Comparison of ENCODE assay signal across 9 cellular contexts in the genomic region with DNA sequence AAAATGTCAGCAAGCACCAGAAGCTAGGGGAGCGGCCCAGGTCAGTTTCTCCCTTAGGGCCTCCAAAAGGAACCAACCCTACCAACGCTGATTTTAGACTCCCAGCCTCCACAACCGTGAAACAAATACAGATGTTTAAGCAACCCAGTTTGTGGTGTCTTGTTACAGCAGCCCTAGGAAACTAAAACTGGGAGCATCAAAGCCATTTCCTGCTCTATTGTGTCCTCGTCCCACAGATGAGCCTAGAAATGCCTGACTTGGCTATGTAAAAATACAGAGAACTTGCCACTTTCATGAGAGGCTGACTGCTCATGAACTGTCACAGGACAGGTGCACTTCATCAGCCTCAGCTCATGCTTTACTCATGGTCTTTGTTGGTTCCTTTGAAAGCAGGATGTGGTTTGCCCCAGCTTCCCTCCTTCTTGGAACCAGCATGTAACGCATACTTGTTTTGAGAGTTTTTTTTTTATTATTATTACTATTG.
DNase-seq lines count a peak whose midpoint lies in the region; ATAC-seq, FAIRE-seq and TF ChIP-seq lines count a peak whose summit lies in the region.
"Had no signal": no experiment of that assay in that cellular context is flagged by ENCODE, and none has a peak within 500 bp of the region (broad histone marks: within the 10 kb centered on the region; RNA-seq: fewer than 3 reads in every experiment).

No MANE protein-coding gene starts in this region.

- no peak overlapping the region for H2BK120ac ChIP-seq in neuronal stem cell (ENCODE audit: low read depth, low read length)

- no peak overlapping the region for H3K14ac ChIP-seq in neuronal stem cell (ENCODE audit: low read length)

- H3K23ac ChIP-seq in neuronal stem cell (ENCODE audit: low read depth, low read length, poor library complexity), result no peak overlapping the region

- H3K4me3 ChIP-seq in neuronal stem cell (ENCODE audit: low read length in 2 of 2) (no peak overlapping the region), suprapubic skin (no peak overlapping the region), kidney (ENCODE audit: low read length in 2 of 2) (no peak overlapping the region)

- no peak for FAIRE-seq in kidney (lab: Jason Lieb, UNC)

- H3K36me3 ChIP-seq in neuronal stem cell (replicated peaks in 1 of 2; ENCODE audit: control insufficient read depth in 2 of 2, insufficient read depth in 2 of 2, low read length in 2 of 2) (no peaks in the 10 kb centered on the region), suprapubic skin (no peaks in the 10 kb centered on the region), kidney (ENCODE audit: control insufficient read depth in 1 of 2, insufficient read depth in 2 of 2, low read length in 2 of 2) (no peaks in the 10 kb centered on the region)

- no peak overlapping the region for H3K4me2 ChIP-seq in neuronal stem cell (ENCODE audit: insufficient read depth, low read length, poor library complexity, severe bottlenecking)

- H3K27ac Mint-ChIP-seq in T-helper 17 cell, result peak overlapping the region; percentile 91

- H3K18ac ChIP-seq in neuronal stem cell (ENCODE audit: low read length), result no peak overlapping the region

- no CpG with 5 or more reads among the region's 5 CpGs for WGBS in neuronal stem cell (ENCODE audit: extremely low coverage in 2 of 2, insufficient read length in 2 of 2, insufficient replicate concordance in 1 of 2), 2 donors
- WGBS in suprapubic skin, result 54% methylated on average over 5 of the region's 5 CpGs

- TF ChIP-seq POLR2A in suprapubic skin (IDR thresholded peaks at IDR 0.05), result no peak

- intact Hi-C loops in kidney (cut with DNase I), result no loop called here

- H2BK15ac ChIP-seq in neuronal stem cell (ENCODE audit: low read length), result no peak overlapping the region

- no peak for TF ChIP-seq EP300 in suprapubic skin (IDR thresholded peaks at IDR 0.05)

- no peak overlapping the region for H2BK12ac ChIP-seq in neuronal stem cell (ENCODE audit: low read length)

- peaks cover 0 to 3% of the 10 kb centered on the region in 2 donors for H3K4me1 ChIP-seq in neuronal stem cell (ENCODE audit: control insufficient read depth in 2 of 2, insufficient read depth in 1 of 2, low read depth in 1 of 2, low read length in 2 of 2)
- H3K4me1 ChIP-seq in suprapubic skin, result peaks cover 12% of the 10 kb centered on the region
- no peaks in the 10 kb centered on the region for H3K4me1 ChIP-seq in kidney (ENCODE audit: control insufficient read depth in 1 of 2, insufficient read depth in 1 of 2, low read depth in 1 of 2, low read length in 2 of 2)

- ATAC-seq in GM19324 (IDR thresholded peaks at IDR 0.05; ENCODE audit: low FRiP score, unreplicated experiment), result peak; percentile 80
- ATAC-seq in HG03378 (IDR thresholded peaks at IDR 0.05; ENCODE audit: unreplicated experiment), result peak; percentile 82
- ATAC-seq in T-helper 17 cell, result peak; percentile 93
- ATAC-seq: HCT116 had no signal

- H4K91ac ChIP-seq in neuronal stem cell (ENCODE audit: low read depth, low read length, poor library complexity), result no peak overlapping the region

- H3K4me1 Mint-ChIP-seq in T-helper 17 cell, result peaks cover 41% of the 10 kb centered on the region

- H3K36me3 Mint-ChIP-seq in T-helper 17 cell (ENCODE audit: low read depth), result no peaks in the 10 kb centered on the region

- no peaks in the 10 kb centered on the region for H3K79me1 ChIP-seq in neuronal stem cell (ENCODE audit: low read depth, low read length)

- H3K27ac ChIP-seq in neuronal stem cell (replicated peaks; ENCODE audit: low read length) (no peak overlapping the region), suprapubic skin (no peak overlapping the region), kidney (ENCODE audit: low read depth in 2 of 2, low read length in 2 of 2) (no peak overlapping the region)

- H3K27me3 ChIP-seq in neuronal stem cell (ENCODE audit: control insufficient read depth in 3 of 3, insufficient read depth in 3 of 3, low read depth in 1 of 3, low read length in 3 of 3), result no peaks in the 10 kb centered on the region
- H3K27me3 ChIP-seq in suprapubic skin, result no peaks in the 10 kb centered on the region

- no peak overlapping the region for H3K4ac ChIP-seq in neuronal stem cell (ENCODE audit: low read length)

- H2AFZ ChIP-seq in neuronal stem cell (ENCODE audit: low read length), result peak overlapping the region; percentile 62

- H3K9ac ChIP-seq in neuronal stem cell (ENCODE audit: low read depth, low read length, poor library complexity), result no peak overlapping the region
- no peak overlapping the region for H3K9ac ChIP-seq in kidney (ENCODE audit: low read length in 2 of 2)

- TF ChIP-seq CTCF in suprapubic skin (IDR thresholded peaks at IDR 0.05) (no peak), kidney (IDR thresholded peaks at IDR 0.05; ENCODE audit: borderline replicate concordance, extremely low read depth, insufficient read depth) (no peak)

- DNase-seq in AML-193 (lab: John Stamatoyannopoulos, UW) (peak; percentile 89 to 92), T-helper 17 cell (peak; percentile 21 to 53 (median 35)), astrocyte of the hippocampus (ENCODE audit: low read depth, low spot score) (peak; percentile 39), neuronal stem cell (ENCODE audit: low spot score) (no peak), suprapubic skin (ENCODE audit: low spot score in 2 of 2) (no peak), kidney (no peak)

- no peaks in the 10 kb centered on the region for H3K27me3 Mint-ChIP-seq in T-helper 17 cell

- no peak overlapping the region for H4K8ac ChIP-seq in neuronal stem cell (ENCODE audit: low read depth, low read length)

- H3K4me3 Mint-ChIP-seq in T-helper 17 cell, result peak overlapping the region; percentile 84

- H3K9me3 ChIP-seq in T-helper 17 cell (ENCODE audit: control insufficient read depth, low read length, poor library complexity, severe bottlenecking) (peaks cover 4% of the 10 kb centered on the region), neuronal stem cell (replicated peaks in 1 of 2; ENCODE audit: control insufficient read depth in 2 of 2, insufficient read depth in 1 of 2, low read depth in 1 of 2, low read length in 2 of 2) (peaks cover 0 to 1% of the 10 kb centered on the region in 2 donors), suprapubic skin (no peaks in the 10 kb centered on the region), kidney (ENCODE audit: control insufficient read depth in 1 of 2, low read length in 2 of 2) (no peaks in the 10 kb centered on the region)

- no peak overlapping the region for H2BK5ac ChIP-seq in neuronal stem cell (ENCODE audit: low read length)

- H2AK5ac ChIP-seq in neuronal stem cell (ENCODE audit: low read depth, low read length), result no peak overlapping the region

Comparison
In these comparisons a context has a peak if more than half of its experiments do, and no peak if none do; other contexts are left out.
1. DNase-seq: peak in AML-193 (2 of 2), T-helper 17 cell (3 of 3) and astrocyte of the hippocampus (single experiment); none in neuronal stem cell (single experiment), suprapubic skin (0 of 2) and kidney (single experiment).
2. Peak in every context shown above with its lines, with median percentiles within 50 percentile points of each other: ATAC-seq.